8 cellular contexts compared by ENCODE assay signal in the genomic region with DNA sequence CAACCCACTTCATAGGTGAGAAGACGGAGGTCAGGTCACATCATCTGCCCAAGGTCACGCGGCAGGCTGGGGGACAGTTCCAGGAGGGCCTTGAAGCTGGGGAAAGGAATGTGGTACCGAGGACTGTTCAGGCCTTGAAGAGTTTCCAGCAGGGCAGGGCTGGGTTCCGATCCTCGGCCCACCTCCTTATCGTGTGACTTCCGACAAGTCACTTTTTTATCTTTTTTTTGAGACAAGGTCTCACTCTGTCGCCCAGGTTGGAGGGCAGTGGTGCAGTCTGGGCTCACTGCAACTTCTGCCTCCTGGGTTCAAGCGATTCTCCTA. TPM values are rescaled to one million over a fixed set of nuclear protein-coding genes. Genes with fewer than 3 reads are reported as not detected.
DNase-seq lines count a peak whose midpoint lies in the region; ATAC-seq, FAIRE-seq and TF ChIP-seq lines count a peak whose summit lies in the region.

No MANE protein-coding gene starts in this region.

- 6% methylated on average over 10 of the region's 10 CpGs for WGBS in GM12878 (ENCODE audit: insufficient coverage, insufficient replicate concordance, low lambda C conversion rate, missing lambda C conversion rate)

- CTCF ChIA-PET in GM12878 (lab: Yijun Ruan, JAX), result interaction anchor here (1.0 to 1.8 kb wide), 3 partner anchors 10 to 180 kb away, joined by 3 to 4 read pairs (median 4); a partner anchor contains a TSS

- H3K4me3 Mint-ChIP-seq in type B pancreatic cell, result peak overlapping the region; percentile 99

- peaks cover 18% of the 10 kb centered on the region for H3K79me2 ChIP-seq in GM12878 (ENCODE audit: control insufficient read depth, insufficient read depth, low read length)

- no TSS peak for BruUV-seq in GM12878 (replicated peaks; lab: Mats Ljungman, UMichigan)

- peak; percentile 3 for ATAC-seq in Right ventricle myocardium superior (ENCODE audit: poor library complexity)
- no peak for ATAC-seq in Right ventricle myocardium inferior
- peak; percentile 14 for ATAC-seq in GM12878
- peak; percentile 34 for ATAC-seq in left lung
- ATAC-seq in GM18511 (IDR thresholded peaks at IDR 0.05; ENCODE audit: unreplicated experiment), result no peak
- ATAC-seq in activated CD4-positive, CD25-positive, alpha-beta regulatory T cell treated with anti-CD3 and anti-CD28 coated beads, Interleukin-2, amount 50 U/mL, for 24 hours, result no peak

- H3K4me1 Mint-ChIP-seq in type B pancreatic cell (ENCODE audit: unreplicated experiment), result peaks cover 21% of the 10 kb centered on the region

- POLR2A ChIA-PET in GM12878 (lab: Charles Lee), result interaction anchor here (0.6 to 1.7 kb wide), 4 partner anchors 8 to 994 kb away, joined by 3 to 9 read pairs (median 4); a partner anchor contains a TSS

- peak; percentile 80 for FAIRE-seq in GM12878 (lab: Jason Lieb, UNC)

- peak overlapping the region; percentile 89 for H3K4me2 ChIP-seq in GM12878 (ENCODE audit: control insufficient read depth, insufficient read depth)

- intact Hi-C loops in Right ventricle myocardium superior (cut with DNase I) (loop anchor here (10.0 kb wide), 1 partner anchor 94 kb away; a partner anchor contains a TSS), Right ventricle myocardium inferior (cut with DNase I) (loop anchor here (5.0 kb wide), 1 partner anchor 91 kb away; a partner anchor contains a TSS), GM12878 (cut with micrococcal nuclease; ENCODE audit: unreplicated experiment) (loop anchor here (5.0 kb wide), 1 partner anchor 86 kb away; no protein-coding TSS in a partner anchor), left lung (cut with DNase I) (no loop called here)

- H3K27ac ChIP-seq in GM12878 (ENCODE audit: control insufficient read depth, insufficient read depth), result peak overlapping the region; percentile 81
- peak overlapping the region; percentile 66 to 87 for H3K27ac ChIP-seq in left lung

- RAD21 ChIA-PET in GM12878 (lab: Charles Lee; ENCODE audit: unreplicated experiment), result interaction anchor here (2.3 kb wide), 1 partner anchor 88 kb away, joined by 6 read pairs; no protein-coding TSS in a partner anchor

- peak overlapping the region; percentile 95 for H2AFZ ChIP-seq in GM12878 (ENCODE audit: control insufficient read depth, low read depth, low read length)

- peak overlapping the region; percentile 96 for H3K27ac Mint-ChIP-seq in type B pancreatic cell

- H3K36me3 Mint-ChIP-seq in type B pancreatic cell, result peaks cover 7% of the 10 kb centered on the region

- H3K4me3 ChIP-seq in GM12878, result peak overlapping the region; percentile 89
- peak overlapping the region; percentile 82 to 83 for H3K4me3 ChIP-seq in left lung

- peak overlapping the region; percentile 99 for H3K9ac ChIP-seq in GM12878 (ENCODE audit: control insufficient read depth, insufficient read depth, low read length)

- no peaks in the 10 kb centered on the region for H3K27me3 ChIP-seq in GM12878 (replicated peaks in 1 of 2; ENCODE audit: control insufficient read depth in 2 of 2, insufficient read depth in 2 of 2, low read length in 1 of 2)
- no peaks in the 10 kb centered on the region for H3K27me3 ChIP-seq in left lung

- in situ Hi-C loops in GM12878 (cut with MboI), result no loop called here

- H3K9me3 ChIP-seq in GM12878 (replicated peaks; ENCODE audit: control insufficient read depth, insufficient read depth, low read length) (no peaks in the 10 kb centered on the region), left lung (no peaks in the 10 kb centered on the region)

- no peaks in the 10 kb centered on the region for H3K27me3 Mint-ChIP-seq in type B pancreatic cell

- no peak for TF ChIP-seq POLR2A in GM12878 (IDR thresholded peaks at IDR 0.05; ENCODE audit: low read depth, low read length)

- peaks cover 3 to 12% of the 10 kb centered on the region in 2 experiments; a peak in 3 of 4 replicates for H3K36me3 ChIP-seq in GM12878 (ENCODE audit: control insufficient read depth in 2 of 2, insufficient read depth in 2 of 2, low read length in 1 of 2)
- peaks cover 0 to 39% of the 10 kb centered on the region in 2 donors for H3K36me3 ChIP-seq in left lung

- DNase-seq in Right ventricle myocardium superior (no peak), Right ventricle myocardium inferior (ENCODE audit: missing footprints) (no peak), GM12878 (ENCODE audit: low read depth, low spot score) (no peak), left lung (no peak), type B pancreatic cell (ENCODE audit: extremely low spot score, unreplicated experiment) (no peak)
- DNase-seq in activated CD4-positive, CD25-positive, alpha-beta regulatory T cell treated with anti-CD3 and anti-CD28 coated beads, Interleukin-2, amount 50 U/mL, for 72 hours, result no peak

- no peaks in the 10 kb centered on the region for H4K20me1 ChIP-seq in GM12878 (ENCODE audit: control insufficient read depth, insufficient read depth)

- TF ChIP-seq EP300 in GM12878 (IDR thresholded peaks at IDR 0.05; ENCODE audit: borderline replicate concordance in 1 of 2, control insufficient read depth in 1 of 2, low read depth in 2 of 2, low read length in 2 of 2), result no peak

- H3K4me1 ChIP-seq in GM12878 (ENCODE audit: control insufficient read depth, insufficient read depth, low read length) (peaks cover 14% of the 10 kb centered on the region), left lung (peaks cover 9 to 40% of the 10 kb centered on the region in 2 donors)

- H3K9me3 Mint-ChIP-seq in type B pancreatic cell, result no peaks in the 10 kb centered on the region

- TF ChIP-seq RAD21 in GM12878 (IDR thresholded peaks at IDR 0.05; ENCODE audit: insufficient read depth, low read depth, low read length), result no peak

- SMC1A ChIA-PET in GM12878 (lab: Charles Lee; ENCODE audit: uncharacterized antibody, unreplicated experiment), result interaction anchor here (0.6 to 1.5 kb wide), 4 partner anchors 8 to 46 kb away, joined by 3 to 4 read pairs (median 4); a partner anchor contains a TSS

- TF ChIP-seq CTCF in GM12878 (IDR thresholded peaks at IDR 0.05 in 2 of 3, conservative IDR thresholded peaks at IDR 0.05 in 1 of 3; ENCODE audit: control insufficient read depth in 2 of 3, extremely low read depth in 1 of 3, insufficient read depth in 1 of 3, low read depth in 3 of 3, low read length in 3 of 3) (no peak), left lung (IDR thresholded peaks at IDR 0.05) (no peak), type B pancreatic cell (conservative IDR thresholded peaks at IDR 0.05) (no peak)

RNA-seq across cellular contexts. Expression of a gene that starts 0.6 kb away (rescaled TPM):
- total RNA-seq in Right ventricle myocardium superior (474 TPM), Right ventricle myocardium inferior (479 TPM), GM12878 (2014; rRNA removed) (224 and 238 TPM in 2 replicates), GM12878 (2014; rRNA removed; fragmentation: Illumina TruSeq; extraction: Trizol) (67.9 and 69.2 TPM in 2 replicates), GM12878 (2021) (169 and 176 TPM in 2 replicates), left lung (100 to 1,000 TPM; 148 to 151 TPM), type B pancreatic cell (ENCODE audit: low replicate concordance) (153 and 168 TPM in 2 replicates)
- 26.5 and 35.4 TPM in 2 replicates for total RNA-seq in GM12878 (2013; cell fraction: nucleolus; rRNA removed)
- 53.0 TPM for polyA plus RNA-seq in GM12878 (2011; ENCODE audit: low read depth)
- polyA plus RNA-seq in GM12878 (2011; rRNA removed) (17.7 and 41.5 TPM in 2 replicates), GM12878 (2014; fragmentation: Illumina TruSeq; extraction: Trizol) (13.1 and 44.4 TPM in 2 replicates), GM12878 (2014; fragmentation: Nextera tagmentation; extraction: Ambion mirVana) (10 to 100 TPM; 17.6 to 71.2 TPM), GM12878 (2014; rRNA removed) (214 and 239 TPM in 2 replicates), GM12878 (2016; fragmentation: Nextera tagmentation; extraction: Ambion mirVana) (100 to 1,000 TPM; 300 to 308 TPM)
- 87.4 and 156 TPM in 2 replicates for polyA plus RNA-seq in GM12878 (2011; cell fraction: cytosol; rRNA removed)
- polyA plus RNA-seq in GM12878 (2011; cell fraction: nucleus; rRNA removed), result 97.0 and 109 TPM in 2 replicates
- 86.6 and 93.3 TPM in 2 replicates for polyA plus RNA-seq in GM12878 (2012)
- polyA minus RNA-seq in GM12878 (2011; rRNA and poly(A)+ RNA removed), result 41.8 and 80.4 TPM in 2 replicates
- 42.0 and 51.3 TPM in 2 replicates for polyA minus RNA-seq in GM12878 (2011; cell fraction: cytosol; rRNA and poly(A)+ RNA removed)
- polyA minus RNA-seq in GM12878 (2011; cell fraction: nucleus; rRNA and poly(A)+ RNA removed), result 30.9 and 54.5 TPM in 2 replicates

RNA-seq across cellular contexts. Expression of a gene that starts 7.7 kb away (rescaled TPM):
- total RNA-seq in Right ventricle myocardium superior (22.3 TPM), Right ventricle myocardium inferior (30.4 TPM), GM12878 (2014; rRNA removed) (143 and 166 TPM in 2 replicates), GM12878 (2014; rRNA removed; fragmentation: Illumina TruSeq; extraction: Trizol) (18.9 and 20.4 TPM in 2 replicates), GM12878 (2021) (173 and 179 TPM in 2 replicates), left lung (100 to 1,000 TPM; 191 to 323 TPM), type B pancreatic cell (ENCODE audit: low replicate concordance) (37.0 and 49.7 TPM in 2 replicates)
- 287 and 325 TPM in 2 replicates for total RNA-seq in GM12878 (2013; cell fraction: nucleolus; rRNA removed)
- polyA plus RNA-seq in GM12878 (2011; ENCODE audit: low read depth), result 40.2 TPM
- polyA plus RNA-seq in GM12878 (2011; rRNA removed) (20.8 and 51.2 TPM in 2 replicates), GM12878 (2014; fragmentation: Illumina TruSeq; extraction: Trizol) (3.0 and 18.6 TPM in 2 replicates), GM12878 (2014; fragmentation: Nextera tagmentation; extraction: Ambion mirVana) (1 to 10 TPM in 1 of 2 experiments, under 1 TPM in 1; 0.76 to 7.5 TPM), GM12878 (2014; rRNA removed) (218 and 238 TPM in 2 replicates), GM12878 (2016; fragmentation: Nextera tagmentation; extraction: Ambion mirVana) (100 to 1,000 TPM; 124 to 148 TPM)
- polyA plus RNA-seq in GM12878 (2011; cell fraction: cytosol; rRNA removed), result 73.7 and 130 TPM in 2 replicates
- 2,133 and 2,164 TPM in 2 replicates for polyA plus RNA-seq in GM12878 (2011; cell fraction: nucleus; rRNA removed)
- polyA plus RNA-seq in GM12878 (2012), result 133 and 152 TPM in 2 replicates
- 36.7 and 83.1 TPM in 2 replicates for polyA minus RNA-seq in GM12878 (2011; rRNA and poly(A)+ RNA removed)
- 30.3 and 36.8 TPM in 2 replicates for polyA minus RNA-seq in GM12878 (2011; cell fraction: cytosol; rRNA and poly(A)+ RNA removed)
- 200 and 263 TPM in 2 replicates for polyA minus RNA-seq in GM12878 (2011; cell fraction: nucleus; rRNA and poly(A)+ RNA removed)

RNA-seq across cellular contexts. Expression of a gene that starts 21.0 kb away (rescaled TPM):
- 4.4 TPM for total RNA-seq in Right ventricle myocardium superior
- 3.5 TPM for total RNA-seq in Right ventricle myocardium inferior
- total RNA-seq in GM12878 (2013; cell fraction: nucleolus; rRNA removed), result not detected in 2 replicates
- 0.17 and 0.60 TPM in 2 replicates for total RNA-seq in GM12878 (2014; rRNA removed)
- total RNA-seq in GM12878 (2014; rRNA removed; fragmentation: Illumina TruSeq; extraction: Trizol), result 0.18 TPM in 1 of 2 replicates, not detected in the other
- total RNA-seq in GM12878 (2021), result 0.32 TPM in 1 of 2 replicates, not detected in the other
- polyA plus RNA-seq in GM12878 (2011; ENCODE audit: low read depth), result not detected
- polyA plus RNA-seq in GM12878 (2011; rRNA removed), result not detected in 2 replicates
- 0.01 TPM in 1 of 2 replicates, not detected in the other for polyA plus RNA-seq in GM12878 (2011; cell fraction: cytosol; rRNA removed)
- polyA plus RNA-seq in GM12878 (2011; cell fraction: nucleus; rRNA removed), result not detected in 2 replicates
- 0.13 and 0.14 TPM in 2 replicates for polyA plus RNA-seq in GM12878 (2012)
- 0.04 TPM in 1 of 2 replicates, not detected in the other for polyA plus RNA-seq in GM12878 (2014; fragmentation: Illumina TruSeq; extraction: Trizol)
- polyA plus RNA-seq in GM12878 (2014; fragmentation: Nextera tagmentation; extraction: Ambion mirVana), result under 1 TPM; 0.03 to 0.13 TPM
- 0.19 and 0.23 TPM in 2 replicates for polyA plus RNA-seq in GM12878 (2014; rRNA removed)
- under 1 TPM in 1 of 2 experiments, not detected in 1; 0.37 TPM for polyA plus RNA-seq in GM12878 (2016; fragmentation: Nextera tagmentation; extraction: Ambion mirVana)
- not detected in 2 replicates for polyA minus RNA-seq in GM12878 (2011; rRNA and poly(A)+ RNA removed)
- 0.94 and 1.0 TPM in 2 replicates for polyA minus RNA-seq in GM12878 (2011; cell fraction: cytosol; rRNA and poly(A)+ RNA removed)
- polyA minus RNA-seq in GM12878 (2011; cell fraction: nucleus; rRNA and poly(A)+ RNA removed), result 0.12 and 0.29 TPM in 2 replicates
- 10 to 100 TPM; 59.3 to 87.1 TPM for total RNA-seq in left lung
- total RNA-seq in type B pancreatic cell (ENCODE audit: low replicate concordance), result 0.95 and 1.7 TPM in 2 replicates

RNA-seq across cellular contexts. Expression of a gene that starts 27.2 kb away (rescaled TPM):
- total RNA-seq in Right ventricle myocardium superior, result 7.3 TPM
- 9.0 TPM for total RNA-seq in Right ventricle myocardium inferior
- 59.2 TPM in 2 replicates for total RNA-seq in GM12878 (2013; cell fraction: nucleolus; rRNA removed)
- 61.9 and 67.8 TPM in 2 replicates for total RNA-seq in GM12878 (2014; rRNA removed)
- total RNA-seq in GM12878 (2014; rRNA removed; fragmentation: Illumina TruSeq; extraction: Trizol), result 16.1 and 18.6 TPM in 2 replicates
- total RNA-seq in GM12878 (2021), result 75.6 and 79.7 TPM in 2 replicates
- polyA plus RNA-seq in GM12878 (2011; ENCODE audit: low read depth), result 29.9 TPM
- 18.5 and 41.1 TPM in 2 replicates for polyA plus RNA-seq in GM12878 (2011; rRNA removed)
- 38.3 and 51.7 TPM in 2 replicates for polyA plus RNA-seq in GM12878 (2011; cell fraction: cytosol; rRNA removed)
- 115 and 153 TPM in 2 replicates for polyA plus RNA-seq in GM12878 (2011; cell fraction: nucleus; rRNA removed)
- polyA plus RNA-seq in GM12878 (2012), result 54.8 and 57.9 TPM in 2 replicates
- polyA plus RNA-seq in GM12878 (2014; fragmentation: Illumina TruSeq; extraction: Trizol), result 8.1 and 25.3 TPM in 2 replicates
- polyA plus RNA-seq in GM12878 (2014; fragmentation: Nextera tagmentation; extraction: Ambion mirVana), result 1 to 10 TPM; 1.3 to 3.4 TPM
- polyA plus RNA-seq in GM12878 (2014; rRNA removed), result 73.1 and 79.9 TPM in 2 replicates
- 10 to 100 TPM; 35.0 to 37.5 TPM for polyA plus RNA-seq in GM12878 (2016; fragmentation: Nextera tagmentation; extraction: Ambion mirVana)
- polyA minus RNA-seq in GM12878 (2011; rRNA and poly(A)+ RNA removed), result 31.6 and 44.0 TPM in 2 replicates
- 18.9 and 20.0 TPM in 2 replicates for polyA minus RNA-seq in GM12878 (2011; cell fraction: cytosol; rRNA and poly(A)+ RNA removed)
- 24.2 and 31.8 TPM in 2 replicates for polyA minus RNA-seq in GM12878 (2011; cell fraction: nucleus; rRNA and poly(A)+ RNA removed)
- total RNA-seq in left lung, result 10 to 100 TPM; 52.5 to 98.9 TPM
- total RNA-seq in type B pancreatic cell (ENCODE audit: low replicate concordance), result 13.0 and 13.7 TPM in 2 replicates

Comparison
In these comparisons a context has a peak if more than half of its experiments do, and no peak if none do; other contexts are left out.
1. ATAC-seq: peak in Right ventricle myocardium superior (single experiment), GM12878 (single experiment) and left lung (single experiment); none in Right ventricle myocardium inferior (single experiment), GM18511 (single experiment) and activated CD4-positive, CD25-positive, alpha-beta regulatory T cell treated with anti-CD3 and anti-CD28 coated beads, Interleukin-2, amount 50 U/mL, for 24 hours (0 of 2).
2. RNA of a gene that starts 21.0 kb away (total RNA-seq): 59.3 to 87.1 TPM in left lung; 4.4 TPM in Right ventricle myocardium superior (single experiment), 3.5 TPM in Right ventricle myocardium inferior (single experiment), 0.95 to 1.7 TPM in type B pancreatic cell and 0.17 to 0.60 TPM in GM12878; every median in the first group is over 10 times any median in the second.
3. intact Hi-C loops: an anchor here in Right ventricle myocardium superior (10.0 kb wide), Right ventricle myocardium inferior (5.0 kb wide) and GM12878 (5.0 kb wide); none called in left lung.